Comparison of ENCODE assay signal across 22 cellular contexts in the genomic region with DNA sequence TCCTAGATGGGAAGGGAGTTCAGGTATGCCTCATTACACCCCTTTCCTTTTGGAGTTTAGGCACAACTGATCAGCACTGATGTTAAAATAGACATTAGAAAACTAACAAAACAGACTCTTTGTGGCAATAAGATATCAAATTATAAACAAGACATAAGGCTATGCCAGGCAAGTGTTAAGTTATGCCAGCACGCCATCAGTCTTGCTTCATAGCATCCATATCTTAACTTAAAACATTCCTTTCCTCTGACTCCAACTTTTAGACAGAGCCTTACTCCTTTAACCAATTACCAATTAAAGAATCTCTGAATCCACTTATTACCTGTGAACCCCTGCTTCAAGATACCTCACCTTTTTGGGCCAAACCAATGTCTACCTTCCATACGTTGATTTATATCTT.
"Had no signal": no experiment of that assay in that cellular context is flagged by ENCODE, and none has a peak within 500 bp of the region (broad histone marks: within the 10 kb centered on the region; RNA-seq: fewer than 3 reads in every experiment).

No MANE protein-coding gene starts in this region.

- DNase-seq: activated CD4-positive, alpha-beta memory T cell treated with anti-CD3 and anti-CD28 coated beads for 36 hours; activated CD4-positive, alpha-beta T cell treated with anti-CD3 and anti-CD28 coated beads, Interleukin-2, amount 10 ng/mL, durations not matched to agents 7 days and 5 days; activated CD4-positive, CD25-positive, alpha-beta regulatory T cell; activated CD8-positive, alpha-beta memory T cell treated with anti-CD3 and anti-CD28 coated beads for 24 hours; activated effector memory CD4-positive, alpha-beta T cell treated with anti-CD3 and anti-CD28 coated beads, Interleukin-2, amount 50 U/mL, for 16 hours; activated naive CD4-positive, alpha-beta T cell treated with Interleukin-2 at 50 U/mL for 16 hours; activated T-cell treated with anti-CD3 and anti-CD28 coated beads, Interleukin-2, amount 50 U/mL, for 4 hours; anterior cingulate cortex; Karpas-422; NCI-H1092; NCI-H1436; NCI-H187; NCI-H2081; NCI-H446; NCI-H524 treated with DMSO at 0.1 percent for 48 hours; NCI-H748 treated with DMSO at 0.1 percent for 48 hours; T-helper 1 cell had no signal

- H3K4me1 ChIP-seq: breast epithelium had no signal

- H3K27ac Mint-ChIP-seq: activated CD4-positive, alpha-beta memory T cell treated with anti-CD3 and anti-CD28 coated beads for 36 hours; activated CD4-positive, alpha-beta T cell treated with anti-CD3 and anti-CD28 coated beads, Interleukin-2, amount 10 ng/mL, durations not matched to agents 7 days and 5 days; activated naive CD8-positive, alpha-beta T cell had no signal

- H3K4me1 Mint-ChIP-seq: activated CD4-positive, alpha-beta T cell treated with anti-CD3 and anti-CD28 coated beads, Interleukin-2, amount 10 ng/mL, durations not matched to agents 7 days and 5 days had no signal

- H3K36me3 ChIP-seq: breast epithelium had no signal

- H3K4me3 ChIP-seq: breast epithelium, K562, SK-N-MC had no signal

- H3K9me3 ChIP-seq: breast epithelium had no signal

- H3K9me3 Mint-ChIP-seq: activated CD4-positive, alpha-beta memory T cell treated with anti-CD3 and anti-CD28 coated beads for 36 hours; activated CD4-positive, alpha-beta T cell treated with anti-CD3 and anti-CD28 coated beads, Interleukin-2, amount 10 ng/mL, durations not matched to agents 7 days and 5 days; activated T-cell treated with anti-CD3 and anti-CD28 coated beads, Interleukin-2, amount 50 U/mL, for 4 hours had no signal

- H3K27me3 Mint-ChIP-seq: activated CD4-positive, alpha-beta memory T cell treated with anti-CD3 and anti-CD28 coated beads for 36 hours; activated CD4-positive, alpha-beta T cell treated with anti-CD3 and anti-CD28 coated beads, Interleukin-2, amount 10 ng/mL, durations not matched to agents 7 days and 5 days; activated naive CD8-positive, alpha-beta T cell had no signal

- H3K4me3 Mint-ChIP-seq: activated CD4-positive, alpha-beta memory T cell treated with anti-CD3 and anti-CD28 coated beads for 36 hours; activated CD4-positive, alpha-beta T cell treated with anti-CD3 and anti-CD28 coated beads, Interleukin-2, amount 10 ng/mL, durations not matched to agents 7 days and 5 days; activated naive CD8-positive, alpha-beta T cell; activated T-cell treated with anti-CD3 and anti-CD28 coated beads, Interleukin-2, amount 50 U/mL, for 4 hours had no signal

- H3K27me3 ChIP-seq: breast epithelium had no signal

- ATAC-seq: activated T-cell treated with anti-CD3 and anti-CD28 coated beads, Interleukin-2, amount 50 U/mL, for 4 hours; K562 had no signal

- H3K36me3 Mint-ChIP-seq: activated CD4-positive, alpha-beta memory T cell treated with anti-CD3 and anti-CD28 coated beads for 36 hours; activated naive CD8-positive, alpha-beta T cell had no signal

- H3K27ac ChIP-seq: breast epithelium, SK-N-MC, VCaP had no signal
